ENCODE assay signal across 13 cellular contexts in genomic region chr17:4540224-4541040, GRCh38. TPM values are rescaled to one million over a fixed set of nuclear protein-coding genes. Genes with fewer than 3 reads are reported as not detected.
DNase-seq lines count a peak whose midpoint lies in the region; ATAC-seq, FAIRE-seq and TF ChIP-seq lines count a peak whose summit lies in the region.
"Had no signal": no experiment of that assay in that cellular context is flagged by ENCODE, and none has a peak within 500 bp of the region (broad histone marks: within the 10 kb centered on the region; RNA-seq: fewer than 3 reads in every experiment).

No MANE protein-coding gene starts in this region.

- no peak overlapping the region for H3K4ac ChIP-seq in mesendoderm (ENCODE audit: low read depth, low read length)

- H3K27me3 ChIP-seq in DND-41 (ENCODE audit: insufficient read depth, low read length, poor library complexity), result no peaks in the 10 kb centered on the region
- H3K27me3 ChIP-seq in esophagus (ENCODE audit: control insufficient read depth in 1 of 2, insufficient read depth in 2 of 2, low read length in 2 of 2), result no peaks in the 10 kb centered on the region
- H3K27me3 ChIP-seq in mesendoderm (ENCODE audit: insufficient read depth, low read length, poor library complexity), result no peaks in the 10 kb centered on the region
- H3K27me3 ChIP-seq: BLaER1 treated with 17β-estradiol and CSF1 and Interleukin-3, amounts not matched to agents 10 nM and 100 nM; ovary had no signal

- no peaks in the 10 kb centered on the region for H3K9me2 ChIP-seq in OCI-LY7 (ENCODE audit: insufficient read depth, low read length)

- H3K27ac ChIP-seq in DND-41 (ENCODE audit: low read length) (no peak overlapping the region), OCI-LY7 (ENCODE audit: low read depth, low read length, poor library complexity, severe bottlenecking) (no peak overlapping the region), esophagus (ENCODE audit: low read depth in 2 of 2, low read length in 1 of 2) (peak overlapping the region; percentile 1 to 14), mesendoderm (ENCODE audit: low read depth, low read length) (no peak overlapping the region)
- H3K27ac ChIP-seq: BLaER1 treated with 17β-estradiol and CSF1 and Interleukin-3, amounts not matched to agents 10 nM and 100 nM; ovary had no signal

- H3K18ac ChIP-seq in mesendoderm (ENCODE audit: low read length), result no peak overlapping the region

- no peak overlapping the region for H4K5ac ChIP-seq in mesendoderm (ENCODE audit: low read length)

- no peak overlapping the region for H3K56ac ChIP-seq in mesendoderm (ENCODE audit: low read length)

- H3K9me3 ChIP-seq in DND-41 (ENCODE audit: insufficient read depth, low read length, severe bottlenecking) (no peaks in the 10 kb centered on the region), OCI-LY7 (ENCODE audit: low read length) (no peaks in the 10 kb centered on the region), esophagus (ENCODE audit: control insufficient read depth in 2 of 2, insufficient read depth in 1 of 2, low read depth in 1 of 2, low read length in 1 of 2) (no peaks in the 10 kb centered on the region)
- H3K9me3 ChIP-seq: BLaER1 treated with 17β-estradiol and CSF1 and Interleukin-3, amounts not matched to agents 10 nM and 100 nM; ovary had no signal

- no peak overlapping the region for H2BK5ac ChIP-seq in mesendoderm (ENCODE audit: low read length)

- FAIRE-seq in frontal cortex (lab: Jason Lieb, UNC), result no peak
- FAIRE-seq: TTC549 had no signal

- POLR2A ChIA-PET in OCI-LY7 (lab: Charles Lee), result no interaction called here

- H2BK15ac ChIP-seq in mesendoderm (replicated peaks; ENCODE audit: low read depth), result no peak overlapping the region

- H3K4me2 ChIP-seq in DND-41 (ENCODE audit: insufficient read depth, low read length) (no peak overlapping the region), OCI-LY7 (ENCODE audit: low read length) (no peak overlapping the region), mesendoderm (ENCODE audit: low read length) (no peak overlapping the region)

- H4K20me1 ChIP-seq in DND-41 (ENCODE audit: insufficient read depth, low read length) (peaks cover 42% of the 10 kb centered on the region), OCI-LY7 (ENCODE audit: insufficient read depth, low read length) (no peaks in the 10 kb centered on the region)

- no peaks in the 10 kb centered on the region for H3K4me1 ChIP-seq in DND-41 (ENCODE audit: insufficient read depth, low read length)
- no peaks in the 10 kb centered on the region for H3K4me1 ChIP-seq in OCI-LY7 (ENCODE audit: insufficient read depth, low read length, poor library complexity, severe bottlenecking)
- H3K4me1 ChIP-seq in esophagus (ENCODE audit: control insufficient read depth in 2 of 2, insufficient read depth in 2 of 2, low read length in 1 of 2), result peaks cover 3 to 17% of the 10 kb centered on the region in 2 donors
- peaks cover 3% of the 10 kb centered on the region for H3K4me1 ChIP-seq in mesendoderm (ENCODE audit: control insufficient read depth, low read depth, low read length)

- H3K79me2 ChIP-seq in DND-41 (ENCODE audit: insufficient read depth, low read length) (no peaks in the 10 kb centered on the region), OCI-LY7 (ENCODE audit: insufficient read depth, low read depth, low read length) (no peaks in the 10 kb centered on the region), mesendoderm (ENCODE audit: control insufficient read depth, insufficient read depth, low read length) (no peaks in the 10 kb centered on the region)

- 67% methylated on average over 26 to 27 of the region's 27 CpGs for WGBS in esophagus, 2 donors
- WGBS in mesendoderm (ENCODE audit: extremely low coverage, insufficient coverage, low lambda C conversion rate), result no CpG with 5 or more reads among the region's 27 CpGs

- H3K9ac ChIP-seq in DND-41 (ENCODE audit: low read depth, low read length) (no peak overlapping the region), mesendoderm (ENCODE audit: low read length) (no peak overlapping the region)

- H4K8ac ChIP-seq in mesendoderm (ENCODE audit: low read depth, low read length), result no peak overlapping the region

- TF ChIP-seq CTCF in DND-41 (IDR thresholded peaks at IDR 0.05; ENCODE audit: borderline replicate concordance, extremely low read depth, low read length, poor library complexity, severe bottlenecking) (peak; percentile 22), OCI-LY7 (conservative IDR thresholded peaks at IDR 0.05; ENCODE audit: low read length) (peak; percentile 54)

- intact Hi-C loops in OCI-LY7 (cut with micrococcal nuclease; ENCODE audit: unreplicated experiment), result no loop called here

- no peak for ATAC-seq in DND-41 (ENCODE audit: insufficient read depth, low read depth)
- no peak for ATAC-seq in HG03175 (IDR thresholded peaks at IDR 0.05; ENCODE audit: unreplicated experiment)

- CTCF ChIA-PET in OCI-LY7 (lab: Charles Lee; ENCODE audit: unreplicated experiment), result no interaction called here

- H2AK5ac ChIP-seq in mesendoderm (ENCODE audit: low read length), result no peak overlapping the region

- H3K4me3 ChIP-seq in DND-41 (ENCODE audit: low read depth in 1 of 2, low read length in 2 of 2), result no peak overlapping the region
- H3K4me3 ChIP-seq in OCI-LY7 (ENCODE audit: low read depth, low read length, poor library complexity, severe bottlenecking), result no peak overlapping the region
- no peak overlapping the region for H3K4me3 ChIP-seq in esophagus (ENCODE audit: low read depth in 1 of 2, low read length in 2 of 2)
- H3K4me3 ChIP-seq in mesendoderm (ENCODE audit: low read length), result no peak overlapping the region
- H3K4me3 ChIP-seq: BLaER1 treated with 17β-estradiol and CSF1 and Interleukin-3, amounts not matched to agents 10 nM and 100 nM; ovary had no signal

- no TSS peak for BruUV-seq in OCI-LY7 (replicated peaks; lab: Mats Ljungman, UMichigan)

- H3K79me1 ChIP-seq in mesendoderm (ENCODE audit: low read length), result no peaks in the 10 kb centered on the region

- peaks cover 75% of the 10 kb centered on the region for H3K36me3 ChIP-seq in DND-41 (ENCODE audit: insufficient read depth, low read length)
- peaks cover 84% of the 10 kb centered on the region for H3K36me3 ChIP-seq in OCI-LY7 (ENCODE audit: insufficient read depth, low read length)
- peaks cover 9 to 67% of the 10 kb centered on the region in 2 donors for H3K36me3 ChIP-seq in esophagus (ENCODE audit: control insufficient read depth in 2 of 2, insufficient read depth in 2 of 2, low read length in 1 of 2)
- H3K36me3 ChIP-seq in mesendoderm (ENCODE audit: control insufficient read depth, insufficient read depth, low read length), result peaks cover 21% of the 10 kb centered on the region
- H3K36me3 ChIP-seq: ovary had no signal

- H2AFZ ChIP-seq in DND-41 (ENCODE audit: low read depth, low read length), result no peak overlapping the region
- no peak overlapping the region for H2AFZ ChIP-seq in OCI-LY7 (ENCODE audit: low read length)

- H2BK120ac ChIP-seq in mesendoderm (ENCODE audit: low read depth, low read length), result no peak overlapping the region

- H3K23ac ChIP-seq in mesendoderm (ENCODE audit: low read length), result no peak overlapping the region

- DNase-seq in DND-41, result no peak
- DNase-seq in OCI-LY7 (ENCODE audit: low spot score), result no peak
- peak; percentile 59 for DNase-seq in mesendoderm
- DNase-seq in EL, result no peak
- DNase-seq in frontal cortex (ENCODE audit: low spot score in 2 of 2), result no peak
- no peak for DNase-seq in RKO (ENCODE audit: low spot score)
- DNase-seq: MM.1S had no signal

RNA-seq across cellular contexts. Expression of gene MYBBP1A, which starts 14.8 kb away (rescaled TPM):
- 137 and 142 TPM in 2 replicates for total RNA-seq in OCI-LY7 (2014; rRNA removed; shearing (Covaris generic))
- total RNA-seq in OCI-LY7 (2022) (106 and 131 TPM in 2 replicates), frontal cortex (30.2 TPM)
- 10 to 100 TPM; 32.6 to 44.8 TPM for polyA plus RNA-seq in esophagus
- 74.9 TPM for polyA plus RNA-seq in mesendoderm (2013, experiment 1 of 2)
- 78.6 TPM for polyA plus RNA-seq in mesendoderm (2013, experiment 2 of 2)

RNA-seq across cellular contexts. Expression of gene GGT6, which starts 19.9 kb away (rescaled TPM):
- total RNA-seq in OCI-LY7 (2014; rRNA removed; shearing (Covaris generic)), result not detected in 2 replicates
- total RNA-seq in OCI-LY7 (2022) (not detected in 2 replicates), frontal cortex (not detected)
- 10 to 100 TPM; 49.5 to 72.3 TPM for polyA plus RNA-seq in esophagus
- polyA plus RNA-seq in mesendoderm (2013, experiment 1 of 2), result 0.06 TPM
- polyA plus RNA-seq in mesendoderm (2013, experiment 2 of 2), result 0.04 TPM
- total RNA-seq: dermis microvascular lymphatic vessel endothelial cell had no signal

RNA-seq across cellular contexts. Expression of gene SPNS2, which starts 41.8 kb away (rescaled TPM):
- total RNA-seq in OCI-LY7 (2014; rRNA removed; shearing (Covaris generic)), result 1.1 and 5.4 TPM in 2 replicates
- total RNA-seq in OCI-LY7 (2022) (1.6 TPM in 2 replicates), frontal cortex (11.0 TPM)
- 100 to 1,000 TPM in 1 of 2 donors, 10 to 100 TPM in 1; 95.3 to 238 TPM for polyA plus RNA-seq in esophagus
- 0.24 TPM for polyA plus RNA-seq in mesendoderm (2013, experiment 1 of 2)
- polyA plus RNA-seq in mesendoderm (2013, experiment 2 of 2), result 0.15 TPM

RNA-seq across cellular contexts. Expression of gene SMTNL2, which starts 43.9 kb away (rescaled TPM):
- not detected in 2 replicates for total RNA-seq in OCI-LY7 (2014; rRNA removed; shearing (Covaris generic))
- total RNA-seq in OCI-LY7 (2022), result not detected in 2 replicates
- 1 to 10 TPM in 1 of 2 donors, under 1 TPM in 1; 0.53 to 1.4 TPM for polyA plus RNA-seq in esophagus
- polyA plus RNA-seq in mesendoderm (2013, experiment 1 of 2), result 0.73 TPM
- polyA plus RNA-seq in mesendoderm (2013, experiment 2 of 2), result 0.60 TPM
- total RNA-seq in frontal cortex, result 4.1 TPM
- total RNA-seq: dermis microvascular lymphatic vessel endothelial cell had no signal

Comparison
In these comparisons a context has a peak if more than half of its experiments do, and no peak if none do; other contexts are left out.
1. H3K27ac ChIP-seq: peak in esophagus (2 of 2); none in DND-41 (single experiment), OCI-LY7 (single experiment) and mesendoderm (single experiment).